13 cellular contexts compared by ENCODE assay signal in the genomic region with DNA sequence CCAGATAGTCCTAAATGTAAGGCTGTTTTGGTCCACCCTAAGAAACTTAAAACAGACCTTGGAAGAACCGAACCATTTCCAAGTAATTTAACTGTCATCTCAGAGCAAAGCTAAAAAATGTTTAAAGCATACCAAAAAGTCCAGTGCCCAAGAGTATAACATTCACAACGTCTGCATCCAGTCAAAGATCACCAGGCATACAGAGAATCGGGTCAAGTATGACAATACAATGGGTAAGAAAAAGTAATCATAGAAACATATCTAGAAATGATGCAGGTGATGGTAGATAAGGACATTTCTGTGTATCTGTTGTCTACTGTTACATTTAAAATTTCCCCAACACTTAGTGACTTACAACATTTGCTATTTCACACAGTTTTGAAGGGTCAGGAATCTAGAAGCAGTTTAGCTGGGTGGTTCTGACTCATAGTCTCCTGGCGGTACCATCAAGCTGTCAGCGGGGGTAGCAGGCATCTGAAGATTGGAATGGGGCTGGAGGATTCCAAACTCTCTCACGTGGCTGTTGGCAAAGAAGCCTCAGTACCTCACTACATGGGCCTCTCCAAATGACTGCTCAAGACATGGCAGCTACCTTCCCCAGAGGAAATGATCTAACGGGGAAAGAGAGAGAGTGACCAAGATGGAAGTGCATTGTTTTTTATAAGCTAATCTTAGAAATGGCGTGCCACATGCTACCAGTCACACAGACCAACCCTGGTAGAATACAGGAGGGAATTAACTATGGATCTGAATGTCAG. TPM values are rescaled to one million over a fixed set of nuclear protein-coding genes. Genes with fewer than 3 reads are reported as not detected.
DNase-seq lines count a peak whose midpoint lies in the region; TF ChIP-seq lines count a peak whose summit lies in the region.
"Had no signal": no experiment of that assay in that cellular context is flagged by ENCODE, and none has a peak within 500 bp of the region (broad histone marks: within the 10 kb centered on the region; RNA-seq: fewer than 3 reads in every experiment).

No MANE protein-coding gene starts in this region.

- H3K4me3 ChIP-seq in MG63 (no peak overlapping the region), endodermal cell (ENCODE audit: low read length) (no peak overlapping the region), lower leg skin (ENCODE audit: low read depth, poor library complexity, severe bottlenecking) (no peak overlapping the region)

- TF ChIP-seq CTCF in endodermal cell (conservative IDR thresholded peaks at IDR 0.05) = no peak
- no peak for TF ChIP-seq CTCF in lower leg skin (IDR thresholded peaks at IDR 0.05)

- no peak overlapping the region for H3K27ac ChIP-seq in endodermal cell (ENCODE audit: low read depth, low read length)
- H3K27ac ChIP-seq: C4-2B, neutrophil had no signal

- TF ChIP-seq POLR2A in lower leg skin (IDR thresholded peaks at IDR 0.05) = no peak

- no peaks in the 10 kb centered on the region for H3K4me1 ChIP-seq in endodermal cell (ENCODE audit: control insufficient read depth, insufficient read depth, low read length)

- intact Hi-C loops in lower leg skin (cut with DNase I; ENCODE audit: low total_unique reads) = no loop called here

- H3K27ac Mint-ChIP-seq in endodermal cell = no peak overlapping the region

- peak; percentile 78 for DNase-seq in AG08395 (ENCODE audit: low spot score)
- peak; percentile 85 for DNase-seq in MG63
- DNase-seq in endodermal cell = peak; percentile 69
- peak; percentile 31 for DNase-seq in myocyte (ENCODE audit: low read depth)
- DNase-seq in mesenteric fat pad (ENCODE audit: low spot score) = no peak
- no peak for DNase-seq in lower leg skin (ENCODE audit: low spot score in 2 of 2)
- no peak for DNase-seq in epidermal melanocyte (ENCODE audit: insufficient read length, low spot score)
- DNase-seq in MV-4-11 (lab: John Stamatoyannopoulos, UW) = no peak
- DNase-seq: activated T-cell treated with anti-CD3 and anti-CD28 coated beads, Interleukin-2, amount 50 U/mL, for 4 hours; cortex of kidney; NCI-H2081 had no signal

- no peaks in the 10 kb centered on the region for H3K36me3 ChIP-seq in MG63
- H3K36me3 ChIP-seq in endodermal cell (ENCODE audit: control insufficient read depth, insufficient read depth, low read length) = no peaks in the 10 kb centered on the region
- H3K36me3 ChIP-seq: neutrophil had no signal

- H3K9me3 ChIP-seq in MG63 (no peaks in the 10 kb centered on the region), endodermal cell (ENCODE audit: control insufficient read depth, low read length) (no peaks in the 10 kb centered on the region)
- H3K9me3 ChIP-seq: neutrophil had no signal

- no peaks in the 10 kb centered on the region for H3K27me3 Mint-ChIP-seq in endodermal cell (ENCODE audit: insufficient read depth)

- no peaks in the 10 kb centered on the region for H3K36me3 Mint-ChIP-seq in endodermal cell (ENCODE audit: low read depth)

- H3K9ac ChIP-seq in endodermal cell (ENCODE audit: extremely low read depth, low read length, poor library complexity, severe bottlenecking) = no peak overlapping the region

- no peaks in the 10 kb centered on the region for H3K4me1 Mint-ChIP-seq in endodermal cell

- H3K9me3 Mint-ChIP-seq in endodermal cell = no peaks in the 10 kb centered on the region
- H3K9me3 Mint-ChIP-seq: activated T-cell treated with anti-CD3 and anti-CD28 coated beads, Interleukin-2, amount 50 U/mL, for 4 hours had no signal

- 81 to 88% methylated on average over 7 to 8 of the region's 8 CpGs for WGBS in endodermal cell (ENCODE audit: insufficient coverage in 1 of 2, insufficient read length in 1 of 2), 2 experiments
- 68 to 80% methylated on average over 8 of the region's 8 CpGs for WGBS in lower leg skin, 2 donors

- H3K27me3 ChIP-seq in MG63 (no peaks in the 10 kb centered on the region), endodermal cell (ENCODE audit: control insufficient read depth, insufficient read depth, low read length, poor library complexity, severe bottlenecking) (no peaks in the 10 kb centered on the region)

- H3K4me3 Mint-ChIP-seq in endodermal cell = no peak overlapping the region
- H3K4me3 Mint-ChIP-seq: activated T-cell treated with anti-CD3 and anti-CD28 coated beads, Interleukin-2, amount 50 U/mL, for 4 hours had no signal

RNA-seq across cellular contexts. Expression of gene DYNC2LI1, which starts 36.6 kb away (rescaled TPM):
- 22.4 and 22.5 TPM in 2 replicates for total RNA-seq in MG63 (2014; rRNA removed; shearing (Covaris generic); ENCODE audit: low replicate concordance)
- 10 to 100 TPM; 17.1 to 39.7 TPM for total RNA-seq in endodermal cell
- 29.0 TPM for polyA plus RNA-seq in endodermal cell (2013, experiment 1 of 2)
- 29.6 TPM for polyA plus RNA-seq in endodermal cell (2013, experiment 2 of 2)
- total RNA-seq in myocyte = 24.7 and 29.0 TPM in 2 replicates
- 12.1 TPM for polyA plus RNA-seq in myocyte (2012)
- total RNA-seq in mesenteric fat pad = 7.4 TPM
- total RNA-seq in lower leg skin = 10 to 100 TPM; 13.6 to 20.4 (median 17.7) TPM

Comparison
In these comparisons a context has a peak if more than half of its experiments do, and no peak if none do; other contexts are left out.
1. DNase-seq: peak in AG08395 (single experiment), MG63 (single experiment), endodermal cell (single experiment) and myocyte (single experiment); none in mesenteric fat pad (single experiment), lower leg skin (0 of 2), epidermal melanocyte (single experiment) and MV-4-11 (single experiment).